Comparison of ENCODE assay signal across 1 cellular context in genomic region chr5:119269061-119269579, GRCh38.
TF ChIP-seq lines count a peak whose summit lies in the region.

No MANE protein-coding gene starts in this region.

TF ChIP-seq in K562, 482 proteins besides CTCF, POLR2A, EP300 and RAD21 (continued from another document and continues in another):
- TF ChIP-seq ZNF407 (IDR thresholded peaks at IDR 0.05; ENCODE audit: low read depth), result no peak
- TF ChIP-seq UBTF (IDR thresholded peaks at IDR 0.05; ENCODE audit: borderline replicate concordance in 1 of 2, low read depth in 2 of 2, low read length in 2 of 2), result no peak
- TF ChIP-seq SETDB1 (IDR thresholded peaks at IDR 0.05; ENCODE audit: low read length), result no peak
- no peak for TF ChIP-seq ZBTB40 (IDR thresholded peaks at IDR 0.05)
- no peak for TF ChIP-seq ZBTB40 (CRISPR knock-in tag; IDR thresholded peaks at IDR 0.05)
- TF ChIP-seq FOXJ3 (CRISPR knock-in tag; IDR thresholded peaks at IDR 0.05), result no peak
- TF ChIP-seq ZNF740 (CRISPR knock-in tag; IDR thresholded peaks at IDR 0.05), result 0 out of 2 replicates have a peak, but pooled peaks have one; percentile 29
- TF ChIP-seq ZNF740 (tag; IDR thresholded peaks at IDR 0.05), result no peak
- TF ChIP-seq TCF3 (CRISPR knock-in tag; IDR thresholded peaks at IDR 0.05), result peak; percentile 73
- TF ChIP-seq ZNF197 (CRISPR knock-in tag; IDR thresholded peaks at IDR 0.05; ENCODE audit: low read depth), result no peak
- TF ChIP-seq NFYB (IDR thresholded peaks at IDR 0.05; ENCODE audit: extremely low read depth, insufficient read length), result no peak
- peak; percentile 71 for TF ChIP-seq KLF16 (IDR thresholded peaks at IDR 0.05)
- no peak for TF ChIP-seq BRF1 (IDR thresholded peaks at IDR 0.05; ENCODE audit: borderline replicate concordance, extremely low read depth, insufficient read length)
- TF ChIP-seq OTX1 (CRISPR knock-in tag; IDR thresholded peaks at IDR 0.05), result no peak
- no peak for TF ChIP-seq CREB1 (IDR thresholded peaks at IDR 0.05)
- no peak for TF ChIP-seq CREB1 (CRISPR knock-in tag; IDR thresholded peaks at IDR 0.05)
- TF ChIP-seq SMARCA5 (IDR thresholded peaks at IDR 0.05), result peak; percentile 63; the same call in 1 of the 2 replicates
- no peak for TF ChIP-seq FOXP1 (CRISPR knock-in tag; IDR thresholded peaks at IDR 0.05)
- no peak for TF ChIP-seq CBFB (CRISPR knock-in tag; IDR thresholded peaks at IDR 0.05)
- no peak for TF ChIP-seq BACH1 (tag; IDR thresholded peaks at IDR 0.05)
